Comparison of ENCODE assay signal across 9 cellular contexts in the genomic region with DNA sequence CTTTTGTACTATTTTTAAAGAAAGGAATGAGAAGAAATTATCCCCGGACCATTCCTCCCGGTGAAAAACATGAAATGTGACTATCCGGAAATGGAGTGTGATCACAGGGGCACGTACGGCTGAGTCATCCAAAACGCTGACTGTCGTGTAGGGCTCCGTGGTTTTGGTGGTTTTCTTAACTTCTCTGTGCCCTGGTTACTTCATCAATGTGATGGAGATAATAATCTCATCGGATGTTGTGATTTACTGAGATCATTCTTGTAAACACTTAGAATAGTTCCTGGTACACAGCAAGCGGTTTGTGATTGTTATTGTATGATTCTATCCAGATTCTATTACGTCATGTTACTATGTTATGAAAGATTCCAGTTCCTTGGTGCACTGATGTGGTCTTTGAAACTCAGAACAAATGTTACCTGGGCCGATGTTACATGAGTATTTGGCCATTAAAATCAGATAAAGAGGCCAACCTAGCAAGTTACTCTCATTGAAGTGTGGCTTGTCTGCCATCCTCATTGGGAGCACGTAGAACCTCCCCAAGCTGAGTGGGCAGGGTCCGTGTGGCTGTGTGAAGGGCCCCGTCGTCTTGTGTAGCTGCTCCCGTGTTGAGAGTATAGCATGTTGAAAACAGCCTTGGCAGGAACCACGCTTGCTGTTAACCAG.
DNase-seq lines count a peak whose midpoint lies in the region; ATAC-seq, FAIRE-seq and TF ChIP-seq lines count a peak whose summit lies in the region.
"Had no signal": no experiment of that assay in that cellular context is flagged by ENCODE, and none has a peak within 500 bp of the region (broad histone marks: within the 10 kb centered on the region; RNA-seq: fewer than 3 reads in every experiment).

No MANE protein-coding gene starts in this region.

- peaks cover 49% of the 10 kb centered on the region for H3K4me1 Mint-ChIP-seq in activated T-cell treated with anti-CD3 and anti-CD28 coated beads, Interleukin-2, amount 50 U/mL, for 24 hours (ENCODE audit: low read depth)
- H3K4me1 Mint-ChIP-seq in Caco-2 (ENCODE audit: low read depth, unreplicated experiment) (peaks cover 5% of the 10 kb centered on the region), endothelial cell (ENCODE audit: unreplicated experiment) (no peaks in the 10 kb centered on the region)

- peak overlapping the region; percentile 64 for H3K4me3 Mint-ChIP-seq in activated T-cell treated with anti-CD3 and anti-CD28 coated beads, Interleukin-2, amount 50 U/mL, for 24 hours
- H3K4me3 Mint-ChIP-seq in Caco-2 (ENCODE audit: unreplicated experiment) (no peak overlapping the region), endothelial cell (ENCODE audit: unreplicated experiment) (no peak overlapping the region)

- H3K36me3 Mint-ChIP-seq in activated T-cell treated with anti-CD3 and anti-CD28 coated beads, Interleukin-2, amount 50 U/mL, for 24 hours (ENCODE audit: low read depth) = no peaks in the 10 kb centered on the region
- H3K36me3 Mint-ChIP-seq in Caco-2 (ENCODE audit: insufficient read depth, unreplicated experiment) = no peaks in the 10 kb centered on the region
- H3K36me3 Mint-ChIP-seq in endothelial cell (ENCODE audit: low read depth, unreplicated experiment) = no peaks in the 10 kb centered on the region

- POLR2A ChIA-PET in PC-3 (lab: Charles Lee; ENCODE audit: unreplicated experiment) = no interaction called here
- POLR2A ChIA-PET in Caco-2 (lab: Charles Lee) = no interaction called here

- no peaks in the 10 kb centered on the region for H3K27me3 Mint-ChIP-seq in activated T-cell treated with anti-CD3 and anti-CD28 coated beads, Interleukin-2, amount 50 U/mL, for 24 hours
- H3K27me3 Mint-ChIP-seq in Caco-2 (ENCODE audit: insufficient read depth, unreplicated experiment) (no peaks in the 10 kb centered on the region), endothelial cell (ENCODE audit: unreplicated experiment) (no peaks in the 10 kb centered on the region)

- H3K27ac ChIP-seq in PC-3 (ENCODE audit: low read length) = peak overlapping the region; percentile 82
- H3K27ac ChIP-seq: body of pancreas had no signal

- no peaks in the 10 kb centered on the region for H3K9me2 ChIP-seq in PC-3 (replicated peaks; ENCODE audit: low read length)

- TF ChIP-seq POLR2A in GM12892 (IDR thresholded peaks at IDR 0.05; ENCODE audit: low read depth, low read length) = peak; percentile 54; the same call in 1 of the 2 replicates

- ATAC-seq in HG02852 (IDR thresholded peaks at IDR 0.05; ENCODE audit: unreplicated experiment) = peak; percentile 81
- peak; percentile 90 for ATAC-seq in PC-3
- peak; percentile 21 for ATAC-seq in left ventricle myocardium superior
- ATAC-seq: body of pancreas had no signal

- H3F3A ChIP-seq in PC-3 (ENCODE audit: low read length, unreplicated experiment) = no peaks in the 10 kb centered on the region

- no peaks in the 10 kb centered on the region for H3K9me3 ChIP-seq in PC-3 (ENCODE audit: low read length)
- no peaks in the 10 kb centered on the region for H3K9me3 ChIP-seq in Caco-2
- H3K9me3 ChIP-seq: body of pancreas had no signal

- H4K20me1 ChIP-seq in PC-3 (ENCODE audit: low read length) = no peaks in the 10 kb centered on the region

- CTCF ChIA-PET in PC-3 (lab: Charles Lee) = no interaction called here
- CTCF ChIA-PET in Caco-2 (lab: Charles Lee) = no interaction called here

- FAIRE-seq in GM12892 (lab: Jason Lieb, UNC) = peak; percentile 98

- H3K36me3 ChIP-seq in PC-3 (ENCODE audit: low read depth, low read length) (no peaks in the 10 kb centered on the region), Caco-2 (ENCODE audit: control insufficient read depth, insufficient read depth, low read length) (no peaks in the 10 kb centered on the region)

- H3K27ac Mint-ChIP-seq in activated T-cell treated with anti-CD3 and anti-CD28 coated beads, Interleukin-2, amount 50 U/mL, for 24 hours = peak overlapping the region; percentile 89
- H3K27ac Mint-ChIP-seq in Caco-2 (ENCODE audit: unreplicated experiment) = no peak overlapping the region
- H3K27ac Mint-ChIP-seq in endothelial cell (ENCODE audit: unreplicated experiment) = no peak overlapping the region

- H3K9ac ChIP-seq in PC-3 (ENCODE audit: low read length) = peak overlapping the region; percentile 58

- peak overlapping the region; percentile 42; the same call in 1 of the 2 replicates for H3K4me3 ChIP-seq in PC-3 (ENCODE audit: low read length)
- H3K4me3 ChIP-seq in Caco-2 (ENCODE audit: low read depth, low read length) = no peak overlapping the region
- H3K4me3 ChIP-seq: body of pancreas had no signal

- no peak for TF ChIP-seq CTCF in PC-3 (conservative IDR thresholded peaks at IDR 0.05; ENCODE audit: low read depth, low read length)
- TF ChIP-seq CTCF in Caco-2 (IDR thresholded peaks at IDR 0.05; ENCODE audit: insufficient read depth in 1 of 2, low read depth in 1 of 2, low read length in 1 of 2, severe bottlenecking in 1 of 2, unreplicated experiment in 1 of 2) = no peak
- no peak for TF ChIP-seq CTCF in endothelial cell (IDR thresholded peaks at IDR 0.05; ENCODE audit: unreplicated experiment)

- DNase-seq in GM12892 (ENCODE audit: insufficient read length) (peak; percentile 34), PC-3 (peak; percentile 78), left ventricle myocardium superior (no peak), Caco-2 (no peak), endothelial cell (ENCODE audit: low spot score) (no peak)
- DNase-seq in activated T-cell treated with anti-CD3 and anti-CD28 coated beads, Interleukin-2, amount 50 U/mL, for 24 hours = peak; percentile 63
- peak; percentile 57 for DNase-seq in stimulated activated CD8-positive, alpha-beta memory T cell treated with anti-CD3 and anti-CD28 coated beads, Interleukin-15, amount 100 ng/mL, for 1 hour (ENCODE audit: low read depth)

- intact Hi-C loops in PC-3 (cut with micrococcal nuclease) (loop anchor here (1.0 kb wide), 1 partner anchor 30 kb away; no protein-coding TSS in a partner anchor), left ventricle myocardium superior (cut with micrococcal nuclease) (no loop called here), Caco-2 (cut with micrococcal nuclease; ENCODE audit: unreplicated experiment) (no loop called here)

- peaks cover 11% of the 10 kb centered on the region for H3K4me1 ChIP-seq in PC-3 (ENCODE audit: insufficient read depth, low read length)
- no peaks in the 10 kb centered on the region for H3K4me1 ChIP-seq in Caco-2

- no TSS peak for BruUV-seq in PC-3 (replicated peaks; lab: Mats Ljungman, UMichigan)
- no TSS peak for BruUV-seq in Caco-2 (replicated peaks; lab: Mats Ljungman, UMichigan)

- H2AFZ ChIP-seq in PC-3 (ENCODE audit: low read length) = no peak overlapping the region

- H3K27me3 ChIP-seq in PC-3 (ENCODE audit: low read length) = no peaks in the 10 kb centered on the region
- H3K27me3 ChIP-seq in Caco-2 (replicated peaks; ENCODE audit: control insufficient read depth, insufficient read depth, low read length) = no peaks in the 10 kb centered on the region
- H3K27me3 ChIP-seq: body of pancreas had no signal

- H3K79me2 ChIP-seq in PC-3 (ENCODE audit: low read length) = no peaks in the 10 kb centered on the region

- peaks cover 7% of the 10 kb centered on the region for H3K9me3 Mint-ChIP-seq in activated T-cell treated with anti-CD3 and anti-CD28 coated beads, Interleukin-2, amount 50 U/mL, for 24 hours
- H3K9me3 Mint-ChIP-seq in Caco-2 (ENCODE audit: unreplicated experiment) = peaks cover 7% of the 10 kb centered on the region
- no peaks in the 10 kb centered on the region for H3K9me3 Mint-ChIP-seq in endothelial cell (ENCODE audit: unreplicated experiment)

- peak overlapping the region; percentile 73 for H3K4me2 ChIP-seq in PC-3 (ENCODE audit: low read length)

Comparison
In these comparisons a context has a peak if more than half of its experiments do, and no peak if none do; other contexts are left out.
1. DNase-seq: peak in GM12892 (single experiment), PC-3 (single experiment), activated T-cell treated with anti-CD3 and anti-CD28 coated beads, Interleukin-2, amount 50 U/mL, for 24 hours (single experiment) and stimulated activated CD8-positive, alpha-beta memory T cell treated with anti-CD3 and anti-CD28 coated beads, Interleukin-15, amount 100 ng/mL, for 1 hour (single experiment); none in left ventricle myocardium superior (single experiment), Caco-2 (0 of 2) and endothelial cell (single experiment).
2. ATAC-seq: peak in every context shown above with its lines; median percentile 90 in PC-3; 81 in HG02852; 21 in left ventricle myocardium superior.